In genomic region chr2:119586085-119586484, GRCh38 we compare ENCODE assay signal across 26 cellular contexts. TPM values are rescaled to one million over a fixed set of nuclear protein-coding genes. Genes with fewer than 3 reads are reported as not detected.
"Had no signal": no experiment of that assay in that cellular context is flagged by ENCODE, and none has a peak within 500 bp of the region (broad histone marks: within the 10 kb centered on the region; RNA-seq: fewer than 3 reads in every experiment).

No MANE protein-coding gene starts in this region.

- H3K27ac ChIP-seq: adrenal gland, ascending aorta, hepatocyte, left ventricle myocardium inferior, pancreas, thoracic aorta, WERI-Rb-1 had no signal

- H3K4me1 Mint-ChIP-seq: central memory CD8-positive, alpha-beta T cell; nephron; stimulated activated naive B cell treated with anti-CD40 and anti-IgM and Interleukin-4, amounts not matched to agents 10 μg/mL and 1 μg/mL and 100 μg/mL, for 72 hours had no signal

- DNase-seq: activated CD4-positive, alpha-beta T cell treated with anti-CD3 and anti-CD28 coated beads for 1 hour; activated CD4-positive, alpha-beta T cell treated with anti-CD3 and anti-CD28 coated beads, Interleukin-2, amount 50 U/mL, for 1 hour; activated CD8-positive, alpha-beta T cell treated with anti-CD3 and anti-CD28 coated beads, Interleukin-2, amount 10 ng/mL, durations not matched to agents 7 days and 5 days; activated naive CD4-positive, alpha-beta T cell; adrenal gland; effector memory CD4-positive, alpha-beta T cell; foreskin melanocyte; kidney glomerular epithelial cell; left ventricle myocardium inferior; pancreas; right cardiac atrium; stimulated activated CD4-positive, alpha-beta T cell treated with anti-CD3 and anti-CD28 coated beads, Interleukin-12 subunit alpha, Interleukin-12 subunit beta, amount 100 ng/mL, for 4 hours; stimulated activated naive B cell treated with anti-CD40 and anti-IgM and Interleukin-4, amounts not matched to agents 10 μg/mL and 1 μg/mL and 100 μg/mL, for 72 hours; T-helper 1 cell; WERI-Rb-1 had no signal

- H3K4me3 ChIP-seq: adrenal gland, ascending aorta, hepatocyte, left ventricle myocardium inferior, pancreas, thoracic aorta had no signal

- H3K4me3 Mint-ChIP-seq: activated CD8-positive, alpha-beta T cell treated with anti-CD3 and anti-CD28 coated beads, Interleukin-2, amount 10 ng/mL, durations not matched to agents 7 days and 5 days; activated naive CD8-positive, alpha-beta T cell; central memory CD8-positive, alpha-beta T cell; nephron; stimulated activated naive B cell treated with anti-CD40 and anti-IgM and Interleukin-4, amounts not matched to agents 10 μg/mL and 1 μg/mL and 100 μg/mL, for 72 hours; type B pancreatic cell had no signal

- ATAC-seq: activated CD8-positive, alpha-beta T cell treated with anti-CD3 and anti-CD28 coated beads, Interleukin-2, amount 10 ng/mL, durations not matched to agents 7 days and 5 days; esophagus mucosa; stimulated activated naive B cell treated with anti-CD40 and anti-IgM and Interleukin-4, amounts not matched to agents 10 μg/mL and 1 μg/mL and 100 μg/mL, for 72 hours had no signal

- H2AFZ ChIP-seq: hepatocyte had no signal

- H3K36me3 Mint-ChIP-seq: stimulated activated naive B cell treated with anti-CD40 and anti-IgM and Interleukin-4, amounts not matched to agents 10 μg/mL and 1 μg/mL and 100 μg/mL, for 72 hours; type B pancreatic cell had no signal

- H3K4me2 ChIP-seq: hepatocyte had no signal

- H3K4me1 ChIP-seq: adrenal gland, ascending aorta had no signal

- H3K27me3 ChIP-seq: adrenal gland, ascending aorta, hepatocyte, pancreas had no signal

- H3K27ac Mint-ChIP-seq: activated CD8-positive, alpha-beta T cell treated with anti-CD3 and anti-CD28 coated beads, Interleukin-2, amount 10 ng/mL, durations not matched to agents 7 days and 5 days; activated naive CD8-positive, alpha-beta T cell; activated T-helper 2 cell treated with anti-CD3 and anti-CD28 coated beads, Interferon-gamma antibody, Interleukin-2, Interleukin-4, amounts not matched to agents 10 μg/mL and 5 μg/mL and 100 μg/mL, durations not matched to agents 14 hours and 24 hours and 36 hours; nephron; stimulated activated naive B cell treated with anti-CD40 and anti-IgM and Interleukin-4, amounts not matched to agents 10 μg/mL and 1 μg/mL and 100 μg/mL, for 72 hours; type B pancreatic cell had no signal

- H3K9me3 Mint-ChIP-seq: central memory CD8-positive, alpha-beta T cell had no signal

- H3K9me3 ChIP-seq: adrenal gland, ascending aorta, pancreas, thoracic aorta had no signal

- H3K27me3 Mint-ChIP-seq: activated naive CD8-positive, alpha-beta T cell had no signal

- H3K36me3 ChIP-seq: adrenal gland, ascending aorta, left ventricle myocardium inferior, pancreas, thoracic aorta, WERI-Rb-1 had no signal

RNA-seq across cellular contexts. Expression of gene CFAP221, which starts 41.8 kb away (rescaled TPM):
- total RNA-seq: activated CD8-positive, alpha-beta T cell treated with anti-CD3 and anti-CD28 coated beads, Interleukin-2, amount 10 ng/mL, durations not matched to agents 7 days and 5 days; activated T-helper 2 cell treated with anti-CD3 and anti-CD28 coated beads, Interferon-gamma antibody, Interleukin-2, Interleukin-4, amounts not matched to agents 10 μg/mL and 5 μg/mL and 100 μg/mL, durations not matched to agents 14 hours and 24 hours and 36 hours; ascending aorta; dermis microvascular lymphatic vessel endothelial cell; esophagus mucosa; pulmonary artery endothelial cell had no signal
